ENCODE assay signal across 11 cellular contexts in the genomic region with DNA sequence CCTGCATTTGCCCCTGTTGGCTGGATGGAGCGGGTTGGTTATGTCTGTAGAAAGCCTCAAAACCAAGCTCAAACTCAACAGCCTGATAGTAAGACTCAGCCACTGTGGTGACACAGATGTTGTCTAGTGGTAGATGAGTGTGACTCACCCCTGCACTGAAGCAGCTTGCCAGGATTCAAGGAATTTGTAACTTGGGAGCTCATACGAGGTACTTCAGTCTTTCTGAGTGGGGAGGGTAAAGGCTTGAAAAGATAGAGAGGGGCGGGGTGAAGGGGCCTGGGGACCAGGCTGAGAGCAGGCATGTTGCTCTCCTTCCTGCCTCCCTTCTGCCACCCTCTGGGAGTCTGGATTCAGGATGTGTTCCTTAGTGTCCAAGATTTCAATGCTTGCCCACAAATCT. TPM values are rescaled to one million over a fixed set of nuclear protein-coding genes. Genes with fewer than 3 reads are reported as not detected.
DNase-seq lines count a peak whose midpoint lies in the region; ATAC-seq, FAIRE-seq and TF ChIP-seq lines count a peak whose summit lies in the region.
"Had no signal": no experiment of that assay in that cellular context is flagged by ENCODE, and none has a peak within 500 bp of the region (broad histone marks: within the 10 kb centered on the region; RNA-seq: fewer than 3 reads in every experiment).

No MANE protein-coding gene starts in this region.

- CTCF ChIA-PET in A549 (lab: Yijun Ruan, JAX), result interaction anchor here (0.9 to 1.2 kb wide), 3 partner anchors 8 to 50 kb away, joined by 3 read pairs; no protein-coding TSS in a partner anchor

- peak; percentile 54 to 55; a peak in 4 of 6 replicates for ATAC-seq in A549
- ATAC-seq in GM18511 (IDR thresholded peaks at IDR 0.05; ENCODE audit: unreplicated experiment), result no peak
- ATAC-seq in HG03135 (IDR thresholded peaks at IDR 0.05; ENCODE audit: unreplicated experiment), result no peak

- 43% methylated on average over 3 of the region's 3 CpGs for WGBS in A549 (ENCODE audit: missing lambda C conversion rate)
- 72 to 81% methylated on average over 3 of the region's 3 CpGs for WGBS in testis, 2 donors

- DNase-seq in A549 (ENCODE audit: low read depth in 1 of 2, low spot score in 1 of 2), result peak in 1 of 2 experiments; percentile 17
- peak; percentile 69 for DNase-seq in HTR-8/SVneo (ENCODE audit: insufficient read length, low spot score)
- peak; percentile 86 for DNase-seq in brain microvascular endothelial cell
- peak; percentile 79 for DNase-seq in kidney tubule cell (ENCODE audit: low spot score)
- DNase-seq in testis, result no peak
- no peak for DNase-seq in NCI-H1092 (lab: John Stamatoyannopoulos, UW)
- DNase-seq: activated gamma-delta T cell treated with Interleukin-2 at 50 U/mL for 16 hours had no signal

- no peak overlapping the region for H3K4me3 ChIP-seq in A549
- no peak overlapping the region for H3K4me3 ChIP-seq in brain microvascular endothelial cell (ENCODE audit: low read depth, low read length)
- H3K4me3 ChIP-seq in testis, result no peak overlapping the region
- H3K4me3 ChIP-seq: BLaER1 treated with 17β-estradiol and CSF1 and Interleukin-3, amounts not matched to agents 10 nM and 100 nM had no signal

- TF ChIP-seq POLR2A in A549 (IDR thresholded peaks at IDR 0.05; ENCODE audit: low read length) (no peak), testis (IDR thresholded peaks at IDR 0.05) (no peak)

- TF ChIP-seq RAD21 in A549 (conservative IDR thresholded peaks at IDR 0.05 in 1 of 2, IDR thresholded peaks at IDR 0.05 in 1 of 2), result no peak

- no peaks in the 10 kb centered on the region for H3K4me1 ChIP-seq in A549
- peaks cover 9% of the 10 kb centered on the region for H3K4me1 ChIP-seq in testis

- no peak overlapping the region for H3K27ac ChIP-seq in A549
- H3K27ac ChIP-seq in brain microvascular endothelial cell, result no peak overlapping the region
- H3K27ac ChIP-seq in testis, result no peak overlapping the region
- H3K27ac ChIP-seq: BLaER1 treated with 17β-estradiol and CSF1 and Interleukin-3, amounts not matched to agents 10 nM and 100 nM had no signal

- in situ Hi-C loops in brain microvascular endothelial cell (cut with HindIII; ENCODE audit: low pct_ligation_motif_present, low sequenced_read_pairs), result no loop called here

- FAIRE-seq in A549 (lab: Jason Lieb, UNC) (no peak), HTR-8/SVneo (lab: Jason Lieb, UNC) (peak; percentile 62)
- FAIRE-seq: islet of Langerhans had no signal

- intact Hi-C loops in testis (cut with DNase I; ENCODE audit: low total_unique reads), result no loop called here

- H3K36me3 ChIP-seq in brain microvascular endothelial cell (replicated peaks), result no peaks in the 10 kb centered on the region
- H3K36me3 ChIP-seq in testis (ENCODE audit: low read depth, missing control alignments), result no peaks in the 10 kb centered on the region

- H3K27me3 ChIP-seq in brain microvascular endothelial cell (replicated peaks) (no peaks in the 10 kb centered on the region), testis (no peaks in the 10 kb centered on the region)

- TF ChIP-seq CTCF in A549 (IDR thresholded peaks at IDR 0.05) (no peak), brain microvascular endothelial cell (IDR thresholded peaks at IDR 0.05; ENCODE audit: low read depth, low read length, missing control alignments) (no peak), testis (IDR thresholded peaks at IDR 0.05) (no peak)

- POLR2A ChIA-PET in A549 (lab: Yijun Ruan, JAX), result no interaction called here

- H3K9me3 ChIP-seq in A549 (no peaks in the 10 kb centered on the region), testis (no peaks in the 10 kb centered on the region)

- no peak for TF ChIP-seq EP300 in A549 (IDR thresholded peaks at IDR 0.05)

- no peak overlapping the region for H3K4me2 ChIP-seq in A549

TF ChIP-seq in A549, 52 proteins besides CTCF, POLR2A, EP300 and RAD21:
- TF ChIP-seq SREBF2 (IDR thresholded peaks at IDR 0.05), result no peak
- TF ChIP-seq, protein P1, sequence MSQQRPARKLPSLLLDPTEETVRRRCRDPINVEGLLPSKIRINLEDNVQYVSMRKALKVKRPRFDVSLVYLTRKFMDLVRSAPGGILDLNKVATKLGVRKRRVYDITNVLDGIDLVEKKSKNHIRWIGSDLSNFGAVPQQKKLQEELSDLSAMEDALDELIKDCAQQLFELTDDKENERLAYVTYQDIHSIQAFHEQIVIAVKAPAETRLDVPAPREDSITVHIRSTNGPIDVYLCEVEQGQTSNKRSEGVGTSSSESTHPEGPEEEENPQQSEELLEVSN (IDR thresholded peaks at IDR 0.05; ENCODE audit: borderline replicate concordance, low read depth), result no peak
- TF ChIP-seq HEYL (CRISPR knock-in tag; IDR thresholded peaks at IDR 0.05), result no peak
- TF ChIP-seq HOXA7 (CRISPR knock-in tag; IDR thresholded peaks at IDR 0.05), result no peak
- TF ChIP-seq FOXS1 (CRISPR knock-in tag; IDR thresholded peaks at IDR 0.05), result no peak
- TF ChIP-seq FOSB (CRISPR knock-in tag; IDR thresholded peaks at IDR 0.05), result no peak
- no peak for TF ChIP-seq RNF2 (IDR thresholded peaks at IDR 0.05; ENCODE audit: borderline replicate concordance, low read depth)
- no peak for TF ChIP-seq ZC3H11A (IDR thresholded peaks at IDR 0.05)
- no peak for TF ChIP-seq RARB (CRISPR knock-in tag; IDR thresholded peaks at IDR 0.05)
- TF ChIP-seq, protein P2, sequence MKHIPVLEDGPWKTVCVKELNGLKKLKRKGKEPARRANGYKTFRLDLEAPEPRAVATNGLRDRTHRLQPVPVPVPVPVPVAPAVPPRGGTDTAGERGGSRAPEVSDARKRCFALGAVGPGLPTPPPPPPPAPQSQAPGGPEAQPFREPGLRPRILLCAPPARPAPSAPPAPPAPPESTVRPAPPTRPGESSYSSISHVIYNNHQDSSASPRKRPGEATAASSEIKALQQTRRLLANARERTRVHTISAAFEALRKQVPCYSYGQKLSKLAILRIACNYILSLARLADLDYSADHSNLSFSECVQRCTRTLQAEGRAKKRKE (CRISPR knock-in tag; IDR thresholded peaks at IDR 0.05; ENCODE audit: low read depth), result no peak
- TF ChIP-seq CHD2 (IDR thresholded peaks at IDR 0.05; ENCODE audit: low read length, partially characterized antibody), result no peak
- TF ChIP-seq SMC3 (IDR thresholded peaks at IDR 0.05), result no peak
- TF ChIP-seq CHD4 (IDR thresholded peaks at IDR 0.05; ENCODE audit: borderline replicate concordance), result no peak

RNA-seq across cellular contexts. Expression of gene AQP1, which starts 22.9 kb away (rescaled TPM):
- polyA plus RNA-seq in A549 (2011; rRNA removed) (0.53 and 0.58 TPM in 2 replicates), A549 (2017; fragmentation: RNase III; extraction: RNeasy Plus Mini Kit Qiagen cat#74134 plus additional on column Dnase treatment) (0.49 to 0.55 TPM (median 0.50 TPM) in 3 replicates), testis (ENCODE audit: insufficient read depth, low read depth, low replicate concordance) (55.8 TPM)
- 0.19 TPM in 2 replicates for polyA plus RNA-seq in A549 (2012; cell fraction: cytosol; rRNA removed)
- 2.9 and 3.0 TPM in 2 replicates for polyA plus RNA-seq in A549 (2012; cell fraction: nucleus; rRNA removed)
- 0.21 and 0.49 TPM in 2 replicates for polyA minus RNA-seq in A549 (2011; rRNA and poly(A)+ RNA removed)
- total RNA-seq in testis, result 10 to 100 TPM; 15.2 to 28.1 TPM

Comparison
In these comparisons a context has a peak if more than half of its experiments do, and no peak if none do; other contexts are left out.
1. ATAC-seq: peak in A549 (2 of 2); none in GM18511 (single experiment) and HG03135 (single experiment).
2. DNase-seq: peak in HTR-8/SVneo (single experiment), brain microvascular endothelial cell (single experiment) and kidney tubule cell (single experiment); none in testis (single experiment) and NCI-H1092 (single experiment).
3. RNA of gene AQP1, which starts 22.9 kb away (polyA plus RNA-seq): 55.8 TPM in testis (single experiment); 0.19 to 3.0 TPM in A549; every median in the first group is over 10 times any median in the second.